In the genomic region with DNA sequence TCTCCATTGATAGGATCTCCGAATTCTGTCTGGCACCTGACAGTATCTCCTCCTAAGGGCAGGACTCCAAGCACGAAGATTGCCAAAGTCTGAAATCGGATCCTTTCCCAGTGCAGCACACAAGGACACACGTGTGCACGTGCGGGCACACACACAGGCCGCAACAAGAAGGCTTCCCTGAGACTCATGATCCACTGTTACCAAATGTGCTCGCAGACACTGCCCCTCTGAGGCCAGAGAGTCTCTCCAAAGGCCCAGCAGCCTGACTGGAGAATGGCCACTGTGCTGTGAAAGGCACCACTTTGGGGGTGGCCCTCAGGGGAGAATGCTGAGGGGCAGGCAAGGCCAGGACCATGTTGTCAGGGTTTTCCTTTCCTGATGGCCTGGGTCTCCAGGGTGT, we compare ENCODE assay signal across 10 cellular contexts.
A peak's percentile ranks its signal among the peaks of the same experiment; 100 is the strongest.
DNase-seq lines count a peak whose midpoint lies in the region; ATAC-seq, FAIRE-seq and TF ChIP-seq lines count a peak whose summit lies in the region.
"Had no signal": no experiment of that assay in that cellular context is flagged by ENCODE, and none has a peak within 500 bp of the region (broad histone marks: within the 10 kb centered on the region; RNA-seq: fewer than 3 reads in every experiment).

No MANE protein-coding gene starts in this region.

- no peak overlapping the region for H3K4me3 Mint-ChIP-seq in naive thymus-derived CD4-positive, alpha-beta T cell

- CTCF ChIA-PET in naive thymus-derived CD4-positive, alpha-beta T cell (lab: Charles Lee): no interaction called here

- no peaks in the 10 kb centered on the region for H3K9me1 ChIP-seq in keratinocyte (ENCODE audit: control insufficient read depth, extremely low read depth, insufficient read depth, low read length)

- H4K20me1 ChIP-seq in keratinocyte (ENCODE audit: control insufficient read depth, extremely low read depth, insufficient read depth, low read length): no peaks in the 10 kb centered on the region

- H3K27me3 Mint-ChIP-seq in naive thymus-derived CD4-positive, alpha-beta T cell: peaks cover 0 to 33% (median 9%) of the 10 kb centered on the region in 5 donors

- H3K79me2 ChIP-seq in keratinocyte (ENCODE audit: control insufficient read depth, insufficient read depth, low read length): no peaks in the 10 kb centered on the region

- H3K9me3 ChIP-seq in keratinocyte (ENCODE audit: control insufficient read depth, low read depth, low read length) (no peaks in the 10 kb centered on the region), testis (no peaks in the 10 kb centered on the region)
- H3K9me3 ChIP-seq in naive thymus-derived CD4-positive, alpha-beta T cell (ENCODE audit: control insufficient read depth in 2 of 3, low read length in 3 of 3): no peaks in the 10 kb centered on the region

- H3K4me1 Mint-ChIP-seq in naive thymus-derived CD4-positive, alpha-beta T cell: peaks cover 0 to 15% (median 3%) of the 10 kb centered on the region in 7 donors

- dilution Hi-C loops in keratinocyte (cut with MboI; ENCODE audit: extremely low pct_ligation_motif_present, low sequenced_read_pairs): no loop called here

- peak; percentile 51 for FAIRE-seq in keratinocyte (lab: Jason Lieb, UNC)

- H3K36me3 ChIP-seq in keratinocyte (ENCODE audit: control insufficient read depth in 2 of 2, extremely low read depth in 1 of 2, insufficient read depth in 2 of 2, low read length in 2 of 2) (no peaks in the 10 kb centered on the region), testis (ENCODE audit: low read depth, missing control alignments) (no peaks in the 10 kb centered on the region)
- H3K36me3 ChIP-seq in naive thymus-derived CD4-positive, alpha-beta T cell (ENCODE audit: control insufficient read depth in 2 of 3, insufficient read depth in 3 of 3, low read length in 3 of 3): no peaks in the 10 kb centered on the region

- no peak for TF ChIP-seq POLR2A in testis (IDR thresholded peaks at IDR 0.05)

- POLR2A ChIA-PET in naive thymus-derived CD4-positive, alpha-beta T cell (lab: Charles Lee): no interaction called here

- H3K4me1 ChIP-seq in keratinocyte (ENCODE audit: control insufficient read depth, extremely low read depth, insufficient read depth, low read length): peaks cover 16% of the 10 kb centered on the region
- H3K4me1 ChIP-seq in testis: no peaks in the 10 kb centered on the region
- H3K4me1 ChIP-seq in naive thymus-derived CD4-positive, alpha-beta T cell (ENCODE audit: control insufficient read depth in 2 of 2, insufficient read depth in 2 of 2, low read length in 2 of 2): no peaks in the 10 kb centered on the region

- peaks cover 0 to 1% (median 0%) of the 10 kb centered on the region in 5 donors for H3K36me3 Mint-ChIP-seq in naive thymus-derived CD4-positive, alpha-beta T cell

- no peaks in the 10 kb centered on the region for H3K9me3 Mint-ChIP-seq in naive thymus-derived CD4-positive, alpha-beta T cell

- H3K27me3 ChIP-seq in keratinocyte (ENCODE audit: control insufficient read depth, extremely low read depth, insufficient read depth, low read length) (peaks cover 8% of the 10 kb centered on the region), testis (no peaks in the 10 kb centered on the region)
- H3K27me3 ChIP-seq in naive thymus-derived CD4-positive, alpha-beta T cell (ENCODE audit: control insufficient read depth in 2 of 2, insufficient read depth in 2 of 2, low read length in 2 of 2): no peaks in the 10 kb centered on the region

- intact Hi-C loops in testis (cut with DNase I; ENCODE audit: low total_unique reads): no loop called here
- intact Hi-C loops in naive thymus-derived CD4-positive, alpha-beta T cell (cut with micrococcal nuclease): no loop called here

- 27% methylated on average over 8 of the region's 8 CpGs; no CpG with 5 or more reads in 1 of the 2 donors for WGBS in testis, 2 donors

- H2AFZ ChIP-seq in keratinocyte (ENCODE audit: control insufficient read depth, low read length): no peak overlapping the region

- H3K27ac ChIP-seq in keratinocyte (ENCODE audit: control insufficient read depth, insufficient read depth, low read length) (no peak overlapping the region), testis (no peak overlapping the region)
- H3K27ac ChIP-seq in naive thymus-derived CD4-positive, alpha-beta T cell (ENCODE audit: low read depth, low read length): no peak overlapping the region

- DNase-seq in DMS 273 (lab: John Stamatoyannopoulos, UW; ENCODE audit: unreplicated experiment): peak; percentile 26
- no peak for DNase-seq in DMS 273 treated with DMSO at 0.1 percent for 48 hours (lab: John Stamatoyannopoulos, UW)
- peak; percentile 55 for DNase-seq in ecto neural progenitor cell (ENCODE audit: low spot score)
- DNase-seq in keratinocyte (ENCODE audit: low read depth, low spot score): no peak
- DNase-seq in testis: peak; percentile 61
- DNase-seq in naive thymus-derived CD4-positive, alpha-beta T cell: no peak
- DNase-seq in activated CD4-positive, alpha-beta T cell treated with anti-CD3 and anti-CD28 coated beads, Interleukin-2, amount 50 U/mL, for 48 hours: no peak
- DNase-seq: 8988T, DMS79 treated with DMSO at 0.1 percent for 48 hours had no signal

- no peak overlapping the region for H3K27ac Mint-ChIP-seq in naive thymus-derived CD4-positive, alpha-beta T cell

- H3K4me3 ChIP-seq in keratinocyte (ENCODE audit: control insufficient read depth in 2 of 3, extremely low read depth in 1 of 3, insufficient read depth in 2 of 3, low read depth in 1 of 3, low read length in 3 of 3): no peak overlapping the region
- H3K4me3 ChIP-seq in testis: no peak overlapping the region
- H3K4me3 ChIP-seq in naive thymus-derived CD4-positive, alpha-beta T cell (ENCODE audit: low read length): no peak overlapping the region

- H3K9ac ChIP-seq in keratinocyte (ENCODE audit: control insufficient read depth, extremely low read depth, insufficient read depth, low read length): no peak overlapping the region

- ATAC-seq in naive thymus-derived CD4-positive, alpha-beta T cell: no peak
- no peak for ATAC-seq in HG02852 (IDR thresholded peaks at IDR 0.05; ENCODE audit: unreplicated experiment)

- peak; percentile 31 to 64 (median 36) for TF ChIP-seq CTCF in keratinocyte (optimal IDR thresholded peaks at IDR 0.05 in 1 of 3, IDR thresholded peaks at IDR 0.05 in 1 of 3, conservative IDR thresholded peaks at IDR 0.05 in 1 of 3; ENCODE audit: extremely low read depth in 1 of 3, insufficient read depth in 2 of 3, low read length in 3 of 3)
- no peak for TF ChIP-seq CTCF in testis (IDR thresholded peaks at IDR 0.05)

- no peak overlapping the region for H3K4me2 ChIP-seq in keratinocyte (ENCODE audit: control insufficient read depth, extremely low read depth, insufficient read depth, low read depth, low read length)

Comparison
In these comparisons a context has a peak if more than half of its experiments do, and no peak if none do; other contexts are left out.
1. DNase-seq: peak in DMS 273 (single experiment), ecto neural progenitor cell (single experiment) and testis (single experiment); none in DMS 273 treated with DMSO at 0.1 percent for 48 hours (single experiment), keratinocyte (single experiment), naive thymus-derived CD4-positive, alpha-beta T cell (0 of 9) and activated CD4-positive, alpha-beta T cell treated with anti-CD3 and anti-CD28 coated beads, Interleukin-2, amount 50 U/mL, for 48 hours (0 of 2).
2. CTCF ChIP-seq: peak in keratinocyte (3 of 3); none in testis (0 of 3).